In the genomic region with DNA sequence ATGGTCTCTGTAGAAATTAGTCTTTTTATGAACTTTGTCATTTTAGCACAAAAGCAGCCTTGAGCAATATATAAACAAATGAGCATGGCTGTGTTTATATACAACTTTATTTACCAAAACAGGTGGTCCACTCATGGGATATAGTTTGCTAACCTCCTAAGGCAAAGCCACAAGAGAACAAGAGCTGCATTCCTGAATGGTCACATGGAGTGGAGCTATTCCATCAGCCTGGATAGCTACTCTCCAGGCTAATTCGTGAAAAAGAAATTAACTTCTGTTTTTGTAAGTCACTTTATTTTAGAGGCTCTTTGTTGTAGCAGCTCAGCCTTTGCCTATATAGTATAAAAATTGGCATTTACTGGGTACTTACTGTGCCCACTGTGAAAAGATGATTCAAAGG, we compare ENCODE assay signal across 1 cellular context.
TF ChIP-seq lines count a peak whose summit lies in the region.

No MANE protein-coding gene starts in this region.

TF ChIP-seq in WTC11, 78 proteins besides CTCF, POLR2A, EP300 and RAD21 (continued from another document):
- TF ChIP-seq, protein P1, sequence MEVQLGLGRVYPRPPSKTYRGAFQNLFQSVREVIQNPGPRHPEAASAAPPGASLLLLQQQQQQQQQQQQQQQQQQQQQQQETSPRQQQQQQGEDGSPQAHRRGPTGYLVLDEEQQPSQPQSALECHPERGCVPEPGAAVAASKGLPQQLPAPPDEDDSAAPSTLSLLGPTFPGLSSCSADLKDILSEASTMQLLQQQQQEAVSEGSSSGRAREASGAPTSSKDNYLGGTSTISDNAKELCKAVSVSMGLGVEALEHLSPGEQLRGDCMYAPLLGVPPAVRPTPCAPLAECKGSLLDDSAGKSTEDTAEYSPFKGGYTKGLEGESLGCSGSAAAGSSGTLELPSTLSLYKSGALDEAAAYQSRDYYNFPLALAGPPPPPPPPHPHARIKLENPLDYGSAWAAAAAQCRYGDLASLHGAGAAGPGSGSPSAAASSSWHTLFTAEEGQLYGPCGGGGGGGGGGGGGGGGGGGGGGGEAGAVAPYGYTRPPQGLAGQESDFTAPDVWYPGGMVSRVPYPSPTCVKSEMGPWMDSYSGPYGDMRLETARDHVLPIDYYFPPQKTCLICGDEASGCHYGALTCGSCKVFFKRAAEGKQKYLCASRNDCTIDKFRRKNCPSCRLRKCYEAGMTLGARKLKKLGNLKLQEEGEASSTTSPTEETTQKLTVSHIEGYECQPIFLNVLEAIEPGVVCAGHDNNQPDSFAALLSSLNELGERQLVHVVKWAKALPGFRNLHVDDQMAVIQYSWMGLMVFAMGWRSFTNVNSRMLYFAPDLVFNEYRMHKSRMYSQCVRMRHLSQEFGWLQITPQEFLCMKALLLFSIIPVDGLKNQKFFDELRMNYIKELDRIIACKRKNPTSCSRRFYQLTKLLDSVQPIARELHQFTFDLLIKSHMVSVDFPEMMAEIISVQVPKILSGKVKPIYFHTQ (CRISPR knock-in tag; IDR thresholded peaks at IDR 0.05) = no peak
- TF ChIP-seq, protein P2, sequence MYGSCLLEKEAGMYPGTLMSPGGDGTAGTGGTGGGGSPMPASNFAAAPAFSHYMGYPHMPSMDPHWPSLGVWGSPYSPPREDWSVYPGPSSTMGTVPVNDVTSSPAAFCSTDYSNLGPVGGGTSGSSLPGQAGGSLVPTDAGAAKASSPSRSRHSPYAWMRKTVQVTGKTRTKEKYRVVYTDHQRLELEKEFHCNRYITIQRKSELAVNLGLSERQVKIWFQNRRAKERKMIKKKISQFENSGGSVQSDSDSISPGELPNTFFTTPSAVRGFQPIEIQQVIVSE (CRISPR knock-in tag; IDR thresholded peaks at IDR 0.05; ENCODE audit: borderline replicate concordance) = no peak
- TF ChIP-seq, protein P3, sequence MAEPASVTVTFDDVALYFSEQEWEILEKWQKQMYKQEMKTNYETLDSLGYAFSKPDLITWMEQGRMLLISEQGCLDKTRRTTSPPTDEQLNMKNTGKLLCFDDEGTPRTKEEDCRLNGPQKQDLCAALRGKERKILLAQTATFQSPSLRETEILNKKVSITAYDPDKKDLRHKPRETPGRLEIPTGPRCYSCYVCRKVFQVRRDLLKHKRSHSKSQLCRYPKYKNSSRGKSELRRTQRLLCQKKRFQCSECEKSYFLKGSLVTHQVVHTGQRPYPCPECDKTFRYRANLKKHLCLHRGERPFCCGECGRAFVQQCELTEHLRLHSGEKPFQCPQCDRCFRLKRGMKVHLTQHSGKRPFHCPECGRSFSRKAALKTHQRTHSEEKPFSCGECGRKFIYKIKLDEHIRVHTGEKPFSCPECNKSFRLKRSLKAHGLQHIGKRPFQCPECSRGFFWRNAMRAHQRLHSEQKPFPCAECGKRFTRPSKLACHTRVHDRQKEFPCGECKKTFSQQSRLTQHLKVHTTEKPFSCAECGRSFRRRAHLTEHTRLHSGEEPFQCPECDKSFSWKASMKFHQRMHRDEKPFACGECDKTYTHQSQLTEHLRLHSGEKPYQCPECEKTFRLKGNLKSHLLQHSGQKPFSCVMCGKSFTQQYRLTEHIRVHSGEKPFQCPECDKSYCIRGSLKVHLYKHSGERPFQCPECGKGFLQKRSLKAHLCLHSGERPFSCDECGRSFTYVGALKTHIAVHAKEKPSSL (CRISPR knock-in tag; conservative IDR thresholded peaks at IDR 0.05) = no peak
- TF ChIP-seq, protein P4, sequence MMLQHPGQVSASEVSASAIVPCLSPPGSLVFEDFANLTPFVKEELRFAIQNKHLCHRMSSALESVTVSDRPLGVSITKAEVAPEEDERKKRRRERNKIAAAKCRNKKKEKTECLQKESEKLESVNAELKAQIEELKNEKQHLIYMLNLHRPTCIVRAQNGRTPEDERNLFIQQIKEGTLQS (CRISPR knock-in tag; conservative IDR thresholded peaks at IDR 0.05) = no peak
- TF ChIP-seq, protein P5, sequence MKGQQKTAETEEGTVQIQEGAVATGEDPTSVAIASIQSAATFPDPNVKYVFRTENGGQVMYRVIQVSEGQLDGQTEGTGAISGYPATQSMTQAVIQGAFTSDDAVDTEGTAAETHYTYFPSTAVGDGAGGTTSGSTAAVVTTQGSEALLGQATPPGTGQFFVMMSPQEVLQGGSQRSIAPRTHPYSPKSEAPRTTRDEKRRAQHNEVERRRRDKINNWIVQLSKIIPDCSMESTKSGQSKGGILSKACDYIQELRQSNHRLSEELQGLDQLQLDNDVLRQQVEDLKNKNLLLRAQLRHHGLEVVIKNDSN (CRISPR knock-in tag; IDR thresholded peaks at IDR 0.05) = 0 out of 2 replicates have a peak, but pooled peaks have one; percentile 22
- TF ChIP-seq, protein P6, sequence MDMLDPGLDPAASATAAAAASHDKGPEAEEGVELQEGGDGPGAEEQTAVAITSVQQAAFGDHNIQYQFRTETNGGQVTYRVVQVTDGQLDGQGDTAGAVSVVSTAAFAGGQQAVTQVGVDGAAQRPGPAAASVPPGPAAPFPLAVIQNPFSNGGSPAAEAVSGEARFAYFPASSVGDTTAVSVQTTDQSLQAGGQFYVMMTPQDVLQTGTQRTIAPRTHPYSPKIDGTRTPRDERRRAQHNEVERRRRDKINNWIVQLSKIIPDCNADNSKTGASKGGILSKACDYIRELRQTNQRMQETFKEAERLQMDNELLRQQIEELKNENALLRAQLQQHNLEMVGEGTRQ (CRISPR knock-in tag; IDR thresholded peaks at IDR 0.05) = peak; percentile 33; the same call in 1 of the 2 replicates
